In the genomic region with DNA sequence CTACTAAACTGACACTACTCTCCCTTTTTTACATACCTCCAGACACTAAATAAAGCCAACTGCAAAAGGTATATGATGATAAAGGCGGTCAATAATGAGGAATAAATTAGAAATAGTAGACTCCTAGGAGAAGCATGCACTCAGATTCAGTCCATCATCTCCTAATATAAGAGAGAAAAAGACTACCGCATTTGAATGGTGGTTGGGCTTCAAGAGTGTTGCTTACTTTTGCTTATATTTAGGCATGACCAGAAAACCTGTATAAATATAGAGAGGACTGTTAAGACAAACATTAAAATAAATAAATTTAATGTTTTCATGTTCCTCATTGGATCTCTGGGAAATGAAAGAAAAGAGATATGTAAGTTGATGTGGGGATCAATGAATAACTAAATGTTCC, we compare ENCODE assay signal across 19 cellular contexts.
A peak's percentile ranks its signal among the peaks of the same experiment; 100 is the strongest.
DNase-seq lines count a peak whose midpoint lies in the region; ATAC-seq and TF ChIP-seq lines count a peak whose summit lies in the region.
"Had no signal": no experiment of that assay in that cellular context is flagged by ENCODE, and none has a peak within 500 bp of the region (broad histone marks: within the 10 kb centered on the region; RNA-seq: fewer than 3 reads in every experiment).

No MANE protein-coding gene starts in this region.

- no peak for TF ChIP-seq CTCF in A673 (conservative IDR thresholded peaks at IDR 0.05; ENCODE audit: low read depth, low read length)

- H3K4me1 ChIP-seq in A673 (ENCODE audit: insufficient read depth, low read length, poor library complexity, severe bottlenecking) (peaks cover 3% of the 10 kb centered on the region), right cardiac atrium (ENCODE audit: control insufficient read depth, insufficient read depth, low read length) (no peaks in the 10 kb centered on the region)
- H3K4me1 ChIP-seq: HAP-1, SJCRH30 had no signal

- no peak overlapping the region for H3K27ac ChIP-seq in A673 (ENCODE audit: low read depth, low read length, poor library complexity, severe bottlenecking)
- H3K27ac ChIP-seq in right cardiac atrium (ENCODE audit: low read length) = no peak overlapping the region
- H3K27ac ChIP-seq: BLaER1 treated with 17β-estradiol and CSF1 and Interleukin-3, amounts not matched to agents 10 nM and 100 nM; SJCRH30 had no signal

- POLR2A ChIA-PET in A673 (lab: Charles Lee; ENCODE audit: low non-redundant PET) = no interaction called here

- intact Hi-C loops in A673 (cut with micrococcal nuclease; ENCODE audit: unreplicated experiment) = no loop called here
- intact Hi-C loops in right cardiac atrium (cut with DNase I) = no loop called here

- DNase-seq in A673 (ENCODE audit: low spot score) (peak; percentile 59), H4 (ENCODE audit: low spot score) (peak; percentile 8), NCI-H748 (lab: John Stamatoyannopoulos, UW; ENCODE audit: unreplicated experiment) (peak; percentile 46), foreskin melanocyte (peak; percentile 1), right cardiac atrium (no peak), NCI-H82 (lab: John Stamatoyannopoulos, UW) (no peak)
- no peak for DNase-seq in activated T-cell treated with anti-CD3 and anti-CD28 coated beads, Interleukin-2, amount 50 U/mL, for 48 hours
- DNase-seq: CD8-positive, alpha-beta T cell; DND-41; Karpas-422; NCI-H1048; NCI-H1436; NCI-H2081; NCI-H524 treated with DMSO at 0.1 percent for 48 hours; PC-3; RPMI8226; SJCRH30 had no signal

- no peaks in the 10 kb centered on the region for H3K9me3 ChIP-seq in A673 (ENCODE audit: low read depth, low read length, poor library complexity, severe bottlenecking)
- no peaks in the 10 kb centered on the region for H3K9me3 ChIP-seq in right cardiac atrium (ENCODE audit: control insufficient read depth, low read length)
- H3K9me3 ChIP-seq: BLaER1 treated with 17β-estradiol and CSF1 and Interleukin-3, amounts not matched to agents 10 nM and 100 nM; HAP-1; SJCRH30 had no signal

- CTCF ChIA-PET in A673 (lab: Charles Lee) = no interaction called here

- H3K36me3 ChIP-seq in A673 (ENCODE audit: insufficient read depth, low read length, poor library complexity, severe bottlenecking) = no peaks in the 10 kb centered on the region
- H3K36me3 ChIP-seq: BLaER1 treated with 17β-estradiol and CSF1 and Interleukin-3, amounts not matched to agents 10 nM and 100 nM; HAP-1; SJCRH30 had no signal

- no TSS peak for BruUV-seq in A673 (replicated peaks; lab: Mats Ljungman, UMichigan)

- 62% methylated on average over 2 of the region's 2 CpGs for WGBS in right cardiac atrium

- H3K4me3 ChIP-seq in A673 (ENCODE audit: low read depth, low read length, poor library complexity, severe bottlenecking) = no peak overlapping the region
- no peak overlapping the region for H3K4me3 ChIP-seq in right cardiac atrium (ENCODE audit: low read length)
- H3K4me3 ChIP-seq: BLaER1 treated with 17β-estradiol and CSF1 and Interleukin-3, amounts not matched to agents 10 nM and 100 nM; HAP-1; SJCRH30 had no signal

- ATAC-seq in right cardiac atrium = no peak
- ATAC-seq: CD8-positive, alpha-beta T cell; PC-3 had no signal

- H3K27me3 ChIP-seq in A673 (replicated peaks; ENCODE audit: insufficient read depth, low read depth, low read length, poor library complexity) (no peaks in the 10 kb centered on the region), right cardiac atrium (ENCODE audit: control insufficient read depth, insufficient read depth) (no peaks in the 10 kb centered on the region)
- H3K27me3 ChIP-seq: BLaER1 treated with 17β-estradiol and CSF1 and Interleukin-3, amounts not matched to agents 10 nM and 100 nM; SJCRH30 had no signal

Comparison
In these comparisons a context has a peak if more than half of its experiments do, and no peak if none do; other contexts are left out.
1. DNase-seq: peak in A673 (single experiment), H4 (single experiment), NCI-H748 (single experiment) and foreskin melanocyte (single experiment); none in activated T-cell treated with anti-CD3 and anti-CD28 coated beads, Interleukin-2, amount 50 U/mL, for 48 hours (0 of 2), right cardiac atrium (0 of 3) and NCI-H82 (single experiment).